Comparison of ENCODE assay signal across 1 cellular context in the genomic region with DNA sequence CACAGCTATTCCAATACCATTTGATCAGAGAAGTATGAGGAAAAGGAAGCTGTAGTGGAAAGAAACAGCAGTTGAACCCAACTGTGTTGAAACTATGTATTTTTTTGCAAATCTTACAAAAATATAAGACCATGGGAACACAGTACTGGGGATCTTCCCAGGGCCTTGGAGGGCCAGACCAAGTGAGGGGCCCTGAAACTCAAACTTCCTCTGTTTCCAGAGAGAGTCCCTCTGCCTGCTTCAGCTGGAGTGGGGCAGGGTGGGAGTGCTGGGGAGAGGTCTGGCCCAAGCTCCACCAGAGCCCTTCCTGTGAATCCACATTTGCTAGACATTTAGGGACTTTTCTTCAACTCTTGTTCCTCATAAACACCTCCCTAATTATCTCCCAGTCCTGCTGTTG.
TF ChIP-seq lines count a peak whose summit lies in the region.

No MANE protein-coding gene starts in this region.

TF ChIP-seq in HepG2, 621 proteins besides CTCF, POLR2A, EP300 and RAD21 (continued from another document):
- no peak for TF ChIP-seq EHMT2 (IDR thresholded peaks at IDR 0.05; ENCODE audit: borderline replicate concordance, low read depth, low read length)
- TF ChIP-seq TEAD2 (CRISPR knock-in tag; IDR thresholded peaks at IDR 0.05): no peak
TF ChIP-seq in HepG2: peak in this region for 0.
